ENCODE assay signal across 8 cellular contexts in the genomic region with DNA sequence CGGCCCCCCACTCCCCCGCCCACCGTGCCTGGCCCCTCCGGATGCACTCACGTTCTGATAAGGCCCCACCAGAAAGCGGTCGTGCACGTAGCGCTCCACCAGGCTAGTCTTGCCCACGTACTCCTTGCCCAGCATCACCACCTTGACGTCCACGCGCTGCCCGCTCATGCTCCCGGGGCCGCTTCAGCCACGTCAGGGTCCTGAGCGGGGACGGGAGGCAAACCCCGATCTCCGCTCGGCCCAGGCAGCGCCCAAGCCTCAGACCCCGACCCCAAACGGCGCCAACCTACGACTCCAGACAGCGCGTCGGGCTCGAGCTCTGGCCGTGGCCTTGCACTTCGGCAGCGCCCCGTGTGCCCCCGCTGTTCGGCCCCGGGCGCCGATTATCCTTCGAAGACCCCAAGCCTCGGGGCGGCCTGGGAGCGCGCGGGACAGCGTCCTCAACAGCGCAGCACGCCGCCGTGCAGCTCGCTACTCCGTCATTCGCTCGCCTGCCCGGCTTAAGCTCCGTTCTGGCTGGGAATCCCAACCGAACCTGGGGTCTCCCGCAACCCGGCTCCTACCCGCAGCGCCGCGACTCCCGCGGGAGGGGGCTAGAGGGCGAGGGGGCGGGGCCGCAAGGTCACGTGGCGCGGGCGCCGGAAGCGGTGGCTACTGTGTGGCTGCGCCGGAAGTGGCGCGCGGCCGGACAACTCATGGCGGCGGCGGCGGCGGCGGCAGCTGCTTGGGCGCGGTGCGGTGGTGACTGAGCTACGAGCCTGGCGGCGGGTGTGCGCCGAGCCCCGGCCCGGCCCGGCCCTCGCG. TPM values are rescaled to one million over a fixed set of nuclear protein-coding genes. Genes with fewer than 3 reads are reported as not detected.
A peak's percentile ranks its signal among the peaks of the same experiment; 100 is the strongest.
DNase-seq lines count a peak whose midpoint lies in the region; ATAC-seq, FAIRE-seq and TF ChIP-seq lines count a peak whose summit lies in the region.

A gene with protein sequence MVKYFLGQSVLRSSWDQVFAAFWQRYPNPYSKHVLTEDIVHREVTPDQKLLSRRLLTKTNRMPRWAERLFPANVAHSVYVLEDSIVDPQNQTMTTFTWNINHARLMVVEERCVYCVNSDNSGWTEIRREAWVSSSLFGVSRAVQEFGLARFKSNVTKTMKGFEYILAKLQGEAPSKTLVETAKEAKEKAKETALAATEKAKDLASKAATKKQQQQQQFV (plus strand): TSS at position 679 of the 804 bp plus-strand sequence. CDS start 187 bp downstream, outside the sequence.
A gene (minus strand): TSS at position 599 of the 804 bp plus-strand sequence. CDS start 431 bp downstream, at position 168.

- peak within 1 kb of the TSS; percentile 21; the same call in 1 of the 2 replicates for H2AFZ ChIP-seq in H1 (ENCODE audit: low read length)

- H4K5ac ChIP-seq in H1 (ENCODE audit: insufficient read length, low read depth, low read length), result peak within 1 kb of the TSS; percentile 70
- H4K5ac ChIP-seq in mesendoderm (ENCODE audit: low read length), result no peak within 1 kb of the TSS

- H3K4me1 ChIP-seq in H1 (replicated peaks in 1 of 4; ENCODE audit: control insufficient read depth in 3 of 4, insufficient read depth in 4 of 4, low read length in 3 of 4) (peaks cover 0 to 20% (median 5%) of the 10 kb centered on the region in 4 experiments; a peak in 5 of 7 replicates), mesendoderm (ENCODE audit: control insufficient read depth, low read depth, low read length) (peaks cover 4% of the 10 kb centered on the region)

- TF ChIP-seq EP300 in H1 (IDR thresholded peaks at IDR 0.05; ENCODE audit: borderline replicate concordance in 1 of 2, low read depth in 2 of 2, low read length in 2 of 2), result no peak

- TF ChIP-seq RAD21 in H1 (IDR thresholded peaks at IDR 0.05 in 1 of 2, conservative IDR thresholded peaks at IDR 0.05 in 1 of 2; ENCODE audit: low read depth in 2 of 2, low read length in 2 of 2), result no peak

- POLR2A ChIA-PET in H1 (lab: Charles Lee; ENCODE audit: partially characterized antibody), result interaction anchor here (0.8 to 12.1 kb wide), 6 partner anchors 9 to 168 kb away, joined by 3 to 111 read pairs (median 6); a partner anchor contains a TSS

- H3K9me3 ChIP-seq in H1 (ENCODE audit: insufficient read depth in 2 of 2, low read depth in 1 of 2, low read length in 1 of 2), result no peaks in the 10 kb centered on the region

- H3K14ac ChIP-seq in H1 (ENCODE audit: insufficient read length), result no peak within 1 kb of the TSS

- H2BK120ac ChIP-seq in H1 (replicated peaks; ENCODE audit: low read depth, low read length), result no peak within 1 kb of the TSS
- no peak within 1 kb of the TSS for H2BK120ac ChIP-seq in mesendoderm (ENCODE audit: low read depth, low read length)

- H3K4me2 ChIP-seq in H1 (ENCODE audit: insufficient read depth in 1 of 2, low read depth in 2 of 2, low read length in 2 of 2) (peak within 1 kb of the TSS; percentile 67 to 96), mesendoderm (ENCODE audit: low read length) (peak within 1 kb of the TSS; percentile 58)

- H3K9ac ChIP-seq in H1 (replicated peaks in 1 of 4; ENCODE audit: extremely low read depth in 1 of 4, low read depth in 3 of 4, low read length in 3 of 4), result peak within 1 kb of the TSS; percentile 81 to 95 (median 86)
- peak within 1 kb of the TSS; percentile 79 for H3K9ac ChIP-seq in mesendoderm (ENCODE audit: low read length)

- H4K20me1 ChIP-seq in H1 (replicated peaks in 1 of 2; ENCODE audit: control insufficient read depth in 1 of 2, insufficient read depth in 2 of 2, low read length in 2 of 2), result peaks cover 9 to 17% of the 10 kb centered on the region in 2 experiments

- H4K8ac ChIP-seq in H1 (ENCODE audit: extremely low read depth, insufficient read depth, low read length) (peak within 1 kb of the TSS; percentile 72), mesendoderm (ENCODE audit: low read depth, low read length) (peak within 1 kb of the TSS; percentile 3)

- peaks cover 9% of the 10 kb centered on the region for H3K79me1 ChIP-seq in H1 (ENCODE audit: low read depth, low read length)
- H3K79me1 ChIP-seq in mesendoderm (ENCODE audit: low read length), result peaks cover 10% of the 10 kb centered on the region

- CTCF ChIA-PET in H1 (lab: Charles Lee; ENCODE audit: partially characterized antibody), result interaction anchor here (1.2 to 1.4 kb wide), 3 partner anchors 15 to 190 kb away, joined by 3 to 4 read pairs (median 4); no protein-coding TSS in a partner anchor

- H3K27ac ChIP-seq in H1 (ENCODE audit: low read depth, low read length) (peak within 1 kb of the TSS; percentile 69), mesendoderm (ENCODE audit: low read depth, low read length) (no peak within 1 kb of the TSS)

- peaks cover 13% of the 10 kb centered on the region; the same call in 1 of the 2 replicates for H3K23me2 ChIP-seq in H1 (ENCODE audit: low read depth, low read length)

- TF ChIP-seq POLR2A in H1 (IDR thresholded peaks at IDR 0.05; ENCODE audit: control extremely low read depth in 1 of 2, low read depth in 2 of 2, low read length in 2 of 2), result peak in 1 of 2 experiments; percentile 50; a peak in 1 of 3 replicates

- H2AK5ac ChIP-seq in H1 (ENCODE audit: low read depth, low read length) (0 out of 2 replicates have a peak within 1 kb of the TSS, but pooled peaks have one; percentile 0), mesendoderm (ENCODE audit: low read length) (peak within 1 kb of the TSS; percentile 76)

- peak within 1 kb of the TSS; percentile 63; the same call in 1 of the 2 replicates for H2BK5ac ChIP-seq in H1 (ENCODE audit: low read depth, low read length)
- no peak within 1 kb of the TSS for H2BK5ac ChIP-seq in mesendoderm (ENCODE audit: low read length)

- H3K79me2 ChIP-seq in H1 (ENCODE audit: control insufficient read depth in 1 of 2, insufficient read depth in 2 of 2, low read length in 2 of 2) (peaks cover 10 to 19% of the 10 kb centered on the region in 2 experiments), mesendoderm (ENCODE audit: control insufficient read depth, insufficient read depth, low read length) (peaks cover 18% of the 10 kb centered on the region)

- TF ChIP-seq CTCF in H1 (IDR thresholded peaks at IDR 0.05; ENCODE audit: control extremely low read depth in 1 of 3, insufficient read depth in 1 of 3, low read depth in 1 of 3, low read length in 3 of 3), result peak in 2 of 3 experiments; percentile 1 to 16; a peak in 1 of 4 replicates

- peak within 1 kb of the TSS; percentile 96 for H3K18ac ChIP-seq in H1 (ENCODE audit: extremely low read depth, low read length)
- H3K18ac ChIP-seq in mesendoderm (ENCODE audit: low read length), result peak within 1 kb of the TSS; percentile 46

- no peak within 1 kb of the TSS for H2BK20ac ChIP-seq in H1 (ENCODE audit: low read length)

- peak within 1 kb of the TSS; percentile 91 to 99 (median 94) for H3K4me3 ChIP-seq in H1 (ENCODE audit: extremely low read depth in 1 of 4, insufficient read depth in 2 of 4, low read depth in 3 of 4, low read length in 4 of 4)
- H3K4me3 ChIP-seq in mesendoderm (ENCODE audit: low read length), result peak within 1 kb of the TSS; percentile 78

- H4K91ac ChIP-seq in H1 (replicated peaks; ENCODE audit: insufficient read length, low read length), result peak within 1 kb of the TSS; percentile 57

- H3K56ac ChIP-seq in H1 (replicated peaks; ENCODE audit: insufficient read length, low read depth, low read length) (peak within 1 kb of the TSS; percentile 67), mesendoderm (ENCODE audit: low read length) (peak within 1 kb of the TSS; percentile 97)

- H2BK15ac ChIP-seq in H1 (ENCODE audit: low read length) (no peak within 1 kb of the TSS; the same call in 1 of the 2 replicates), mesendoderm (replicated peaks; ENCODE audit: low read depth) (no peak within 1 kb of the TSS)

- H3K23ac ChIP-seq in H1 (ENCODE audit: insufficient read length), result no peak within 1 kb of the TSS
- peak within 1 kb of the TSS; percentile 92 for H3K23ac ChIP-seq in mesendoderm (ENCODE audit: low read length)

- H3K36me3 ChIP-seq in H1 (ENCODE audit: control insufficient read depth in 2 of 4, insufficient read depth in 4 of 4, low read length in 3 of 4) (peaks cover 3 to 27% (median 13%) of the 10 kb centered on the region in 4 experiments; a peak in 6 of 8 replicates), mesendoderm (ENCODE audit: control insufficient read depth, insufficient read depth, low read length) (peaks cover 3% of the 10 kb centered on the region)

- peak within 1 kb of the TSS; percentile 60; the same call in 1 of the 2 replicates for H2BK12ac ChIP-seq in H1 (ENCODE audit: low read depth, low read length)

- peak in 13 of 14 donors; percentile 34 to 90 (median 73) for DNase-seq in C1 segment of cervical spinal cord (lab: John Stamatoyannopoulos, UW)
- DNase-seq in GM19240 (ENCODE audit: insufficient read length, low spot score), result peak; percentile 79
- peak; percentile 66 to 83 for DNase-seq in NOMO-1 (lab: John Stamatoyannopoulos, UW; ENCODE audit: unreplicated experiment in 2 of 2)
- DNase-seq in activated CD8-positive, alpha-beta memory T cell treated with anti-CD3 and anti-CD28 coated beads for 4 hours (ENCODE audit: low read depth in 2 of 2), result peak; percentile 70 to 75
- peak in 1 of 2 experiments; percentile 97 for DNase-seq in H1 (ENCODE audit: low read depth in 1 of 2, low spot score in 2 of 2)
- peak; percentile 92 for DNase-seq in mesendoderm
- peak; percentile 81 for DNase-seq in stimulated activated CD8-positive, alpha-beta memory T cell treated with anti-CD3 and anti-CD28 coated beads, Interleukin-15, amount 100 ng/mL, for 1 hour (ENCODE audit: low read depth)

- FAIRE-seq in H1 (lab: Jason Lieb, UNC), result no peak

- H3K4ac ChIP-seq in H1 (replicated peaks; ENCODE audit: insufficient read length, low read depth, low read length) (peak within 1 kb of the TSS; percentile 19), mesendoderm (ENCODE audit: low read depth, low read length) (peak within 1 kb of the TSS; percentile 48)

- H3K27me3 ChIP-seq in H1 (replicated peaks in 1 of 4; ENCODE audit: control insufficient read depth in 3 of 4, extremely low read depth in 1 of 4, insufficient read depth in 3 of 4, low read length in 3 of 4), result no peaks in the 10 kb centered on the region
- H3K27me3 ChIP-seq in mesendoderm (ENCODE audit: insufficient read depth, low read length, poor library complexity), result no peaks in the 10 kb centered on the region

- WGBS in H1 (ENCODE audit: extremely low coverage in 1 of 2, insufficient coverage in 1 of 2, insufficient read length in 1 of 2, insufficient replicate concordance in 2 of 2, low coverage in 1 of 2, low lambda C conversion rate in 2 of 2, missing lambda C conversion rate in 1 of 2), 2 experiments, result 1% methylated on average over 60 of the region's 100 CpGs; no CpG with 5 or more reads in 1 of the 2 experiments
- no CpG with 5 or more reads among the region's 100 CpGs for WGBS in mesendoderm (ENCODE audit: extremely low coverage, insufficient coverage, low lambda C conversion rate)

- ATAC-seq in HG03460 (IDR thresholded peaks at IDR 0.05; ENCODE audit: unreplicated experiment), result peak; percentile 55

RNA-seq across cellular contexts. Expression of the first gene that starts in this region (rescaled TPM):
- 272 and 279 TPM in 2 replicates for total RNA-seq in H1 (2021; fragmentation: NEBNext Ultra II Directional; extraction: Animal tissue kit (Norgen Biotek cat#: 25700))
- 428 and 479 TPM in 2 replicates for polyA plus RNA-seq in H1 (2011; rRNA removed)
- polyA plus RNA-seq in H1 (2011; cell fraction: cytosol; rRNA removed), result 409 TPM
- 296 TPM for polyA plus RNA-seq in H1 (2011; cell fraction: nucleus; rRNA removed)
- 186 to 280 TPM (median 269 TPM) in 4 replicates for polyA plus RNA-seq in H1 (2012, experiment 1 of 2)
- polyA plus RNA-seq in H1 (2012, experiment 2 of 2), result 318 TPM
- 258 TPM for polyA plus RNA-seq in H1 (2013, experiment 1 of 2)
- 262 TPM for polyA plus RNA-seq in H1 (2013, experiment 2 of 2)
- 147 and 156 TPM in 2 replicates for polyA minus RNA-seq in H1 (2011; rRNA and poly(A)+ RNA removed)
- polyA minus RNA-seq in H1 (2011; cell fraction: cytosol; rRNA and poly(A)+ RNA removed), result 108 TPM
- polyA minus RNA-seq in H1 (2011; cell fraction: nucleus; rRNA and poly(A)+ RNA removed), result 91.3 TPM
- polyA plus RNA-seq in mesendoderm (2013, experiment 1 of 2), result 308 TPM
- 317 TPM for polyA plus RNA-seq in mesendoderm (2013, experiment 2 of 2)

RNA-seq across cellular contexts. Expression of the second gene that starts in this region (rescaled TPM):
- 18.8 and 20.5 TPM in 2 replicates for total RNA-seq in H1 (2021; fragmentation: NEBNext Ultra II Directional; extraction: Animal tissue kit (Norgen Biotek cat#: 25700))
- 33.8 and 40.4 TPM in 2 replicates for polyA plus RNA-seq in H1 (2011; rRNA removed)
- 52.6 TPM for polyA plus RNA-seq in H1 (2011; cell fraction: cytosol; rRNA removed)
- polyA plus RNA-seq in H1 (2011; cell fraction: nucleus; rRNA removed), result 81.7 TPM
- polyA plus RNA-seq in H1 (2012, experiment 1 of 2), result 19.8 to 29.6 TPM (median 28.3 TPM) in 4 replicates
- polyA plus RNA-seq in H1 (2012, experiment 2 of 2), result 14.1 TPM
- 18.6 TPM for polyA plus RNA-seq in H1 (2013, experiment 1 of 2)
- polyA plus RNA-seq in H1 (2013, experiment 2 of 2), result 17.5 TPM
- polyA minus RNA-seq in H1 (2011; rRNA and poly(A)+ RNA removed), result 12.4 and 12.6 TPM in 2 replicates
- polyA minus RNA-seq in H1 (2011; cell fraction: cytosol; rRNA and poly(A)+ RNA removed), result 11.3 TPM
- polyA minus RNA-seq in H1 (2011; cell fraction: nucleus; rRNA and poly(A)+ RNA removed), result 20.1 TPM
- 10.6 TPM for polyA plus RNA-seq in mesendoderm (2013, experiment 1 of 2)
- polyA plus RNA-seq in mesendoderm (2013, experiment 2 of 2), result 10.3 TPM
